ENCODE assay signal across 22 cellular contexts in the genomic region with DNA sequence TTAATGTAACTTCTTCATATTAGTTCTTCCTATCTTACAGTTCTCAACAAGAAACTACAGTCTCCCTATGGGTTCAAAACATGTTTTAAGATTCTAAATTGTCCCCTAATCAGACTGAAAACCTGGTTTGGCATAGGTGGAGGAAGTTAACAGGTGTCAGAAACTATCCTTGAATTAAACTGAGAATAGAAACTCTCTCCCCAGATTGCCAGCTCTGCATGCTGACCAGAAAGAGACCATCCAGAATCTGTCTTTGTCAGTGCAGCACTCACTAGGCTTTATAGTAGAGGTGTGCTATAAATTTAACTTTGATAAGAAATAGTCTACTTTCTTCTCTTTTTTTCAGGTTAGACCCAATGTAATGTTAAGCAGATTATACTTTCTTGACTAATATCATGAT.
"Had no signal": no experiment of that assay in that cellular context is flagged by ENCODE, and none has a peak within 500 bp of the region (broad histone marks: within the 10 kb centered on the region; RNA-seq: fewer than 3 reads in every experiment).

No MANE protein-coding gene starts in this region.

- H3K27me3 Mint-ChIP-seq: effector memory CD8-positive, alpha-beta T cell; naive B cell; stimulated activated memory B cell treated with anti-CD40 and anti-IgM and Interleukin-4, amounts not matched to agents 10 μg/mL and 1 μg/mL and 100 μg/mL, for 72 hours; stimulated activated naive CD8-positive, alpha-beta T cell treated with anti-CD3 and anti-CD28 coated beads, Interleukin-15, Interleukin-2, amounts not matched to agents 100 ng/mL and 50 ng/mL, for 24 hours had no signal

- H3K36me3 Mint-ChIP-seq: naive B cell; stimulated activated memory B cell treated with anti-CD40 and anti-IgM and Interleukin-4, amounts not matched to agents 10 μg/mL and 1 μg/mL and 100 μg/mL, for 72 hours had no signal

- H3K4me3 ChIP-seq: esophagus squamous epithelium, gastroesophageal sphincter, psoas muscle, right lobe of liver, spleen, tibial artery, upper lobe of left lung, uterus had no signal

- H3K9ac ChIP-seq: parathyroid adenoma had no signal

- H3K4me3 Mint-ChIP-seq: effector memory CD8-positive, alpha-beta T cell; naive B cell; nephron; stimulated activated memory B cell treated with anti-CD40 and anti-IgM and Interleukin-4, amounts not matched to agents 10 μg/mL and 1 μg/mL and 100 μg/mL, for 72 hours; stimulated activated naive CD8-positive, alpha-beta T cell treated with anti-CD3 and anti-CD28 coated beads, Interleukin-15, Interleukin-2, amounts not matched to agents 100 ng/mL and 50 ng/mL, for 24 hours had no signal

- H2AFZ ChIP-seq: parathyroid adenoma had no signal

- H3K79me2 ChIP-seq: parathyroid adenoma had no signal

- H3K4me1 ChIP-seq: parathyroid adenoma, psoas muscle, right lobe of liver, spleen, tibial artery, upper lobe of left lung, uterus had no signal

- H3K27ac ChIP-seq: esophagus squamous epithelium, gastroesophageal sphincter, parathyroid adenoma, psoas muscle, right lobe of liver, spleen, tibial artery, upper lobe of left lung, uterus had no signal

- H3K9me3 ChIP-seq: esophagus squamous epithelium, gastroesophageal sphincter, psoas muscle, right lobe of liver, spleen, tibial artery, upper lobe of left lung, uterus had no signal

- H3K27ac Mint-ChIP-seq: effector memory CD8-positive, alpha-beta T cell; naive B cell; nephron; stimulated activated memory B cell treated with anti-CD40 and anti-IgM and Interleukin-4, amounts not matched to agents 10 μg/mL and 1 μg/mL and 100 μg/mL, for 72 hours; stimulated activated naive CD8-positive, alpha-beta T cell treated with anti-CD3 and anti-CD28 coated beads, Interleukin-15, Interleukin-2, amounts not matched to agents 100 ng/mL and 50 ng/mL, for 24 hours had no signal

- H3K4me1 Mint-ChIP-seq: naive B cell; stimulated activated memory B cell treated with anti-CD40 and anti-IgM and Interleukin-4, amounts not matched to agents 10 μg/mL and 1 μg/mL and 100 μg/mL, for 72 hours had no signal

- H3K36me3 ChIP-seq: esophagus squamous epithelium, gastroesophageal sphincter, right lobe of liver, spleen, tibial artery, upper lobe of left lung, uterus had no signal

- H3K9me3 Mint-ChIP-seq: nephron; stimulated activated memory B cell treated with anti-CD40 and anti-IgM and Interleukin-4, amounts not matched to agents 10 μg/mL and 1 μg/mL and 100 μg/mL, for 72 hours; stimulated activated naive CD8-positive, alpha-beta T cell treated with anti-CD3 and anti-CD28 coated beads, Interleukin-15, Interleukin-2, amounts not matched to agents 100 ng/mL and 50 ng/mL, for 24 hours had no signal

- ATAC-seq: effector memory CD8-positive, alpha-beta T cell; gastroesophageal sphincter; psoas muscle; right lobe of liver; stimulated activated memory B cell treated with anti-CD40 and anti-IgM and Interleukin-4, amounts not matched to agents 10 μg/mL and 1 μg/mL and 100 μg/mL, for 72 hours had no signal

- DNase-seq: effector memory CD8-positive, alpha-beta T cell; esophagus squamous epithelium; foreskin fibroblast; glutamatergic neuron; kidney glomerular epithelial cell; mesendoderm; naive B cell; psoas muscle; retina; right lobe of liver; spleen; stimulated activated CD4-positive, alpha-beta T cell treated with anti-CD3 and anti-CD28 coated beads, Interleukin-15, amount 100 ng/mL, for 24 hours; stimulated activated CD4-positive, alpha-beta T cell treated with anti-CD3 and anti-CD28 coated beads, Interleukin-1b, Interleukin-23, amount 100 ng/mL, for 48 hours; stimulated activated CD4-positive, alpha-beta T cell treated with anti-CD3 and anti-CD28 coated beads, Interleukin-4, amount 100 ng/mL, for 24 hours; tibial artery; upper lobe of left lung; uterus had no signal

- H3K27me3 ChIP-seq: esophagus squamous epithelium, gastroesophageal sphincter, right lobe of liver, spleen, tibial artery, upper lobe of left lung, uterus had no signal
